Comparison of ENCODE assay signal across 8 cellular contexts in genomic region chr19:49132974-49133609, GRCh38.
DNase-seq lines count a peak whose midpoint lies in the region; ATAC-seq lines count a peak whose summit lies in the region.

No MANE protein-coding gene starts in this region.

- peaks cover 4% of the 10 kb centered on the region for H3K36me3 Mint-ChIP-seq in stimulated activated memory B cell treated with anti-CD40 and anti-IgM and Interleukin-4, amounts not matched to agents 10 μg/mL and 1 μg/mL and 100 μg/mL, for 72 hours

- DNase-seq in NCI-H1417 (lab: John Stamatoyannopoulos, UW), result peak; percentile 71 to 90 (median 76)
- DNase-seq in NCI-H1417 treated with DMSO at 0.1 percent for 48 hours (lab: John Stamatoyannopoulos, UW), result no peak
- peak; percentile 30 for DNase-seq in activated naive CD4-positive, alpha-beta T cell treated with Interleukin-2 at 50 U/mL for 16 hours
- no peak for DNase-seq in SHP77 (lab: John Stamatoyannopoulos, UW)
- no peak for DNase-seq in D341Med (ENCODE audit: low spot score)

- H3K27ac Mint-ChIP-seq in stimulated activated memory B cell treated with anti-CD40 and anti-IgM and Interleukin-4, amounts not matched to agents 10 μg/mL and 1 μg/mL and 100 μg/mL, for 72 hours, result no peak overlapping the region

- H3K4me3 ChIP-seq in iPS-18c (ENCODE audit: insufficient read depth, low read depth, low read length), result peak overlapping the region; percentile 41; the same call in 1 of the 2 replicates

- H3K27me3 Mint-ChIP-seq in stimulated activated memory B cell treated with anti-CD40 and anti-IgM and Interleukin-4, amounts not matched to agents 10 μg/mL and 1 μg/mL and 100 μg/mL, for 72 hours, result peaks cover 57% of the 10 kb centered on the region

- H3K9me3 ChIP-seq in iPS-18c (ENCODE audit: control insufficient read depth, insufficient read depth, low read length), result no peaks in the 10 kb centered on the region

- peak overlapping the region; percentile 35 for H3K4me3 Mint-ChIP-seq in stimulated activated memory B cell treated with anti-CD40 and anti-IgM and Interleukin-4, amounts not matched to agents 10 μg/mL and 1 μg/mL and 100 μg/mL, for 72 hours

- H3K4me1 Mint-ChIP-seq in stimulated activated memory B cell treated with anti-CD40 and anti-IgM and Interleukin-4, amounts not matched to agents 10 μg/mL and 1 μg/mL and 100 μg/mL, for 72 hours, result peaks cover 20% of the 10 kb centered on the region

- peaks cover 3% of the 10 kb centered on the region for H3K9me3 Mint-ChIP-seq in stimulated activated memory B cell treated with anti-CD40 and anti-IgM and Interleukin-4, amounts not matched to agents 10 μg/mL and 1 μg/mL and 100 μg/mL, for 72 hours

- ATAC-seq in stimulated activated memory B cell treated with anti-CD40 and anti-IgM and Interleukin-4, amounts not matched to agents 10 μg/mL and 1 μg/mL and 100 μg/mL, for 72 hours, result no peak
- ATAC-seq in GM19452 (IDR thresholded peaks at IDR 0.05; ENCODE audit: unreplicated experiment), result no peak

Comparison
In these comparisons a context has a peak if more than half of its experiments do, and no peak if none do; other contexts are left out.
1. DNase-seq: peak in NCI-H1417 (3 of 3) and activated naive CD4-positive, alpha-beta T cell treated with Interleukin-2 at 50 U/mL for 16 hours (single experiment); none in NCI-H1417 treated with DMSO at 0.1 percent for 48 hours (single experiment), SHP77 (0 of 2) and D341Med (single experiment).